11 cellular contexts compared by ENCODE assay signal in the genomic region with DNA sequence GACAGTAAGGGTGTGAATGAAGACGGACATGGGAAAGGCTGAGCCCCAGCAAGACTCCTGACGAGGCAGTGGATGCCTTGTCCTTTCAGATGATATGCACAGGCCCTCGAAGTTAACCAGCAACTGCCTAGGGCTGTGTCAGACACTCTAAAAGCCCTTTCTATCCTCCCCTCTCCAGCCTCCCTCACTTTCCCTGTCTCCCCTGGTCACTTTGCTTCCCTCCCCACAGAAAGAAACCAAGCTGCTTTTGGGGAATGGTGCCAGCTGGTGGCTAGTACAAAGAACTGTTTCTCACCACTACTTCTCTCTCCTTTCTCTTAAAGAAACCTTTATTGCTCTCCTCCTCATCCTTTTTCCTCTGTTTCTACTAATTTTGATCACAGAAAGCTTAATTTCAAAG. TPM values are rescaled to one million over a fixed set of nuclear protein-coding genes. Genes with fewer than 3 reads are reported as not detected.
DNase-seq lines count a peak whose midpoint lies in the region; ATAC-seq and TF ChIP-seq lines count a peak whose summit lies in the region.
"Had no signal": no experiment of that assay in that cellular context is flagged by ENCODE, and none has a peak within 500 bp of the region (broad histone marks: within the 10 kb centered on the region; RNA-seq: fewer than 3 reads in every experiment).

No MANE protein-coding gene starts in this region.

- H3K27me3 Mint-ChIP-seq in CD8-positive, alpha-beta T cell (ENCODE audit: low read depth) = peaks cover 2% of the 10 kb centered on the region
- H3K27me3 Mint-ChIP-seq in activated naive CD8-positive, alpha-beta T cell treated with anti-CD3 and anti-CD28 coated beads for 36 hours = no peaks in the 10 kb centered on the region
- H3K27me3 Mint-ChIP-seq in T-helper 17 cell = peaks cover 47% of the 10 kb centered on the region

- H3K79me2 ChIP-seq in HCT116 (ENCODE audit: insufficient read depth, low read length) = no peaks in the 10 kb centered on the region; the same call in 1 of the 2 replicates

- no peaks in the 10 kb centered on the region for H3K9me2 ChIP-seq in HCT116 (ENCODE audit: insufficient read depth)

- intact Hi-C loops in HCT116 (cut with micrococcal nuclease) (loop anchor here (5.0 kb wide), 1 partner anchor 90 kb away; no protein-coding TSS in a partner anchor), ascending aorta (cut with DNase I) (loop anchor here (5.0 kb wide), 1 partner anchor 85 kb away; no protein-coding TSS in a partner anchor)
- intact Hi-C loops in CD8-positive, alpha-beta T cell (cut with DNase I, micrococcal nuclease) = no loop called here

- H3K27ac Mint-ChIP-seq in CD8-positive, alpha-beta T cell = no peak overlapping the region
- H3K27ac Mint-ChIP-seq in activated naive CD8-positive, alpha-beta T cell treated with anti-CD3 and anti-CD28 coated beads for 36 hours = no peak overlapping the region
- H3K27ac Mint-ChIP-seq in T-helper 17 cell = no peak overlapping the region

- ATAC-seq in HCT116 = peak; percentile 44; the same call in 1 of the 2 replicates
- ATAC-seq in CD8-positive, alpha-beta T cell = no peak
- ATAC-seq in T-helper 17 cell = no peak

- H3K4me1 Mint-ChIP-seq in CD8-positive, alpha-beta T cell (ENCODE audit: low read depth) = no peaks in the 10 kb centered on the region
- H3K4me1 Mint-ChIP-seq in activated naive CD8-positive, alpha-beta T cell treated with anti-CD3 and anti-CD28 coated beads for 36 hours = no peaks in the 10 kb centered on the region
- peaks cover 2% of the 10 kb centered on the region for H3K4me1 Mint-ChIP-seq in T-helper 17 cell

- H3K4me1 ChIP-seq in HCT116 (ENCODE audit: control insufficient read depth in 1 of 2, insufficient read depth in 2 of 2, low read length in 2 of 2) (no peaks in the 10 kb centered on the region), ascending aorta (peaks cover 7 to 10% of the 10 kb centered on the region in 2 donors)
- H3K4me1 ChIP-seq in CD8-positive, alpha-beta T cell (ENCODE audit: insufficient read depth, low read length) = no peaks in the 10 kb centered on the region

- TF ChIP-seq POLR2A in HCT116 (IDR thresholded peaks at IDR 0.05; ENCODE audit: borderline replicate concordance, extremely low read depth, insufficient read depth, insufficient read length) = no peak

- no peaks in the 10 kb centered on the region for H3K9me3 Mint-ChIP-seq in CD8-positive, alpha-beta T cell
- no peaks in the 10 kb centered on the region for H3K9me3 Mint-ChIP-seq in activated naive CD8-positive, alpha-beta T cell treated with anti-CD3 and anti-CD28 coated beads for 36 hours

- H3K27me3 ChIP-seq in HCT116 (ENCODE audit: insufficient read depth, low read length) (no peaks in the 10 kb centered on the region), ascending aorta (no peaks in the 10 kb centered on the region), kidney epithelial cell (ENCODE audit: control insufficient read depth, insufficient read depth, low read length) (no peaks in the 10 kb centered on the region)
- no peaks in the 10 kb centered on the region for H3K27me3 ChIP-seq in CD8-positive, alpha-beta T cell (ENCODE audit: insufficient read depth, low read length)
- H3K27me3 ChIP-seq: SJSA1 had no signal

- BruUV-seq in HCT116 (replicated peaks; lab: Mats Ljungman, UMichigan) = no TSS peak

- 0 out of 2 replicates have a peak, but pooled peaks have one; percentile 17 for TF ChIP-seq CTCF in 22Rv1 (IDR thresholded peaks at IDR 0.05)
- TF ChIP-seq CTCF in HCT116 (IDR thresholded peaks at IDR 0.05 in 2 of 3, conservative IDR thresholded peaks at IDR 0.05 in 1 of 3; ENCODE audit: borderline replicate concordance in 1 of 3, insufficient read depth in 1 of 3, low read depth in 2 of 3, low read length in 2 of 3) = peak; percentile 18 to 43 (median 38); a peak in 5 of 6 replicates
- peak in 2 of 3 experiments; percentile 40 to 44 for TF ChIP-seq CTCF in ascending aorta (IDR thresholded peaks at IDR 0.05)
- TF ChIP-seq CTCF in kidney epithelial cell (IDR thresholded peaks at IDR 0.05; ENCODE audit: insufficient read depth, low read length, poor library complexity, severe bottlenecking) = peak; percentile 50
- TF ChIP-seq CTCF in CD8-positive, alpha-beta T cell (IDR thresholded peaks at IDR 0.05) = no peak

- RAD21 ChIA-PET in HCT116 (lab: Charles Lee; ENCODE audit: low non-redundant PET in 1 of 2, low total read pairs in 2 of 2, uncharacterized antibody in 2 of 2, unreplicated experiment in 2 of 2) = no interaction called here

- DNase-seq in HCT116 (ENCODE audit: low read depth, low spot score) (no peak), ascending aorta (ENCODE audit: low spot score in 2 of 2) (no peak), kidney epithelial cell (ENCODE audit: low read depth) (no peak), GOT3 (lab: John Stamatoyannopoulos, UW) (no peak), T-helper 17 cell (no peak)
- no peak for DNase-seq in CD8-positive, alpha-beta T cell
- no peak for DNase-seq in activated naive CD8-positive, alpha-beta T cell treated with anti-CD3 and anti-CD28 coated beads for 36 hours
- DNase-seq: COR-L47, hippocampal formation had no signal

- POLR2A ChIA-PET in HCT116 (lab: Charles Lee) = no interaction called here
- POLR2A ChIA-PET in CD8-positive, alpha-beta T cell (lab: Charles Lee) = no interaction called here

- no peak overlapping the region for H3K4me2 ChIP-seq in HCT116 (ENCODE audit: low read length)

- no peaks in the 10 kb centered on the region for H3K9me3 ChIP-seq in HCT116 (ENCODE audit: control insufficient read depth in 1 of 2, insufficient read depth in 1 of 2, low read depth in 1 of 2, low read length in 2 of 2)
- H3K9me3 ChIP-seq in ascending aorta = no peaks in the 10 kb centered on the region
- H3K9me3 ChIP-seq in CD8-positive, alpha-beta T cell (ENCODE audit: low read length) = no peaks in the 10 kb centered on the region
- H3K9me3 ChIP-seq in T-helper 17 cell (ENCODE audit: control insufficient read depth, low read length, poor library complexity, severe bottlenecking) = no peaks in the 10 kb centered on the region
- H3K9me3 ChIP-seq: SJSA1 had no signal

- H3K4me3 ChIP-seq in HCT116 (replicated peaks in 1 of 2; ENCODE audit: low read depth in 1 of 2, low read length in 2 of 2) (no peak overlapping the region), ascending aorta (no peak overlapping the region), kidney epithelial cell (ENCODE audit: low read depth, low read length) (no peak overlapping the region)
- no peak overlapping the region for H3K4me3 ChIP-seq in CD8-positive, alpha-beta T cell (ENCODE audit: low read depth, low read length)
- H3K4me3 ChIP-seq: SJSA1 had no signal

- peak; percentile 54 for TF ChIP-seq RAD21 in HCT116 (IDR thresholded peaks at IDR 0.05; ENCODE audit: low read depth)

- H3K4me3 Mint-ChIP-seq in CD8-positive, alpha-beta T cell = no peak overlapping the region
- H3K4me3 Mint-ChIP-seq in activated naive CD8-positive, alpha-beta T cell treated with anti-CD3 and anti-CD28 coated beads for 36 hours = no peak overlapping the region
- no peak overlapping the region for H3K4me3 Mint-ChIP-seq in T-helper 17 cell

- no peaks in the 10 kb centered on the region for H4K20me1 ChIP-seq in HCT116 (ENCODE audit: insufficient read depth)

- H3K36me3 Mint-ChIP-seq in CD8-positive, alpha-beta T cell = no peaks in the 10 kb centered on the region
- H3K36me3 Mint-ChIP-seq in activated naive CD8-positive, alpha-beta T cell treated with anti-CD3 and anti-CD28 coated beads for 36 hours = no peaks in the 10 kb centered on the region
- no peaks in the 10 kb centered on the region for H3K36me3 Mint-ChIP-seq in T-helper 17 cell (ENCODE audit: low read depth)

- H3K36me3 ChIP-seq in HCT116 (ENCODE audit: control insufficient read depth in 1 of 2, insufficient read depth in 2 of 2, low read length in 2 of 2) = peaks cover 2 to 4% of the 10 kb centered on the region in 2 experiments; a peak in 2 of 4 replicates
- peaks cover 22 to 23% of the 10 kb centered on the region in 2 donors for H3K36me3 ChIP-seq in ascending aorta
- H3K36me3 ChIP-seq in kidney epithelial cell (ENCODE audit: control insufficient read depth, insufficient read depth, low read length) = peaks cover 2% of the 10 kb centered on the region
- no peaks in the 10 kb centered on the region for H3K36me3 ChIP-seq in CD8-positive, alpha-beta T cell (ENCODE audit: insufficient read depth, low read length)

- CTCF ChIA-PET in HCT116 (lab: Charles Lee) = interaction anchor here (0.9 kb wide), 1 partner anchor 94 kb away, joined by 3 read pairs; no protein-coding TSS in a partner anchor
- CTCF ChIA-PET in CD8-positive, alpha-beta T cell (lab: Charles Lee) = no interaction called here

- no peak overlapping the region for H3K9ac ChIP-seq in HCT116 (ENCODE audit: low read length)

- H3K27ac ChIP-seq in 22Rv1 = no peak overlapping the region
- no peak overlapping the region for H3K27ac ChIP-seq in HCT116 (ENCODE audit: low read depth, low read length)
- no peak overlapping the region for H3K27ac ChIP-seq in ascending aorta
- H3K27ac ChIP-seq in CD8-positive, alpha-beta T cell (ENCODE audit: low read depth, low read length) = no peak overlapping the region
- H3K27ac ChIP-seq: SJSA1 had no signal

- no peak overlapping the region for H2AFZ ChIP-seq in HCT116 (ENCODE audit: low read depth, low read length, poor library complexity, severe bottlenecking)

TF ChIP-seq in HCT116, 20 proteins besides CTCF, POLR2A, EP300 and RAD21 (continues in another document):
- TF ChIP-seq ATF3 (IDR thresholded peaks at IDR 0.05) = no peak
- TF ChIP-seq, protein P1, sequence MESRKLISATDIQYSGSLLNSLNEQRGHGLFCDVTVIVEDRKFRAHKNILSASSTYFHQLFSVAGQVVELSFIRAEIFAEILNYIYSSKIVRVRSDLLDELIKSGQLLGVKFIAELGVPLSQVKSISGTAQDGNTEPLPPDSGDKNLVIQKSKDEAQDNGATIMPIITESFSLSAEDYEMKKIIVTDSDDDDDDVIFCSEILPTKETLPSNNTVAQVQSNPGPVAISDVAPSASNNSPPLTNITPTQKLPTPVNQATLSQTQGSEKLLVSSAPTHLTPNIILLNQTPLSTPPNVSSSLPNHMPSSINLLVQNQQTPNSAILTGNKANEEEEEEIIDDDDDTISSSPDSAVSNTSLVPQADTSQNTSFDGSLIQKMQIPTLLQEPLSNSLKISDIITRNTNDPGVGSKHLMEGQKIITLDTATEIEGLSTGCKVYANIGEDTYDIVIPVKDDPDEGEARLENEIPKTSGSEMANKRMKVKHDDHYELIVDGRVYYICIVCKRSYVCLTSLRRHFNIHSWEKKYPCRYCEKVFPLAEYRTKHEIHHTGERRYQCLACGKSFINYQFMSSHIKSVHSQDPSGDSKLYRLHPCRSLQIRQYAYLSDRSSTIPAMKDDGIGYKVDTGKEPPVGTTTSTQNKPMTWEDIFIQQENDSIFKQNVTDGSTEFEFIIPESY (IDR thresholded peaks at IDR 0.05; ENCODE audit: extremely low read depth, insufficient replicate concordance, low read length) = no peak

RNA-seq across cellular contexts. Expression of gene LHFPL2, which starts 21.4 kb away (rescaled TPM):
- total RNA-seq in HCT116 (2021; ENCODE audit: unreplicated experiment) (17.9 TPM), ascending aorta (9.7 TPM), kidney epithelial cell (33.1 and 39.0 TPM in 2 replicates), T-helper 17 cell (1 to 10 TPM; 1.3 to 4.3 TPM)
- polyA plus RNA-seq in HCT116 (2012) = 14.2 TPM in 2 replicates
- total RNA-seq in CD8-positive, alpha-beta T cell = under 1 TPM; 0.57 to 0.94 TPM
- under 1 TPM; 0.12 to 0.40 TPM for total RNA-seq in activated naive CD8-positive, alpha-beta T cell treated with anti-CD3 and anti-CD28 coated beads for 36 hours

Comparison
In these comparisons a context has a peak if more than half of its experiments do, and no peak if none do; other contexts are left out.
1. intact Hi-C loops: an anchor here in HCT116 (5.0 kb wide) and ascending aorta (5.0 kb wide); none called in CD8-positive, alpha-beta T cell.